In the genomic region with DNA sequence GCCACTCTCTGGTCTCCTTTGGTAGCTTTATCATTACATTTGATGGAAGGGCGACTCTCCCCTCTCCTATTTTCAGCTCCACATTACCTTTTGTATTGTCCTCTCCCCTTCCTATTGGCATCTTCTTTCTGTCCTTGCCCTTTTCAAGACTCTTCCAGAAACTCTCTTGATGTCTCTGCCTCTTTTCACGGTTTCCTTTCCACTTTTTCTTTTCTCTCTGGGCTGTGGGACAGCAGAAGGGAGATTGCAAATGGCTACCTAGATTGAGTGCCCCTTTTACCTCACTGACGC, we compare ENCODE assay signal across 8 cellular contexts. TPM values are rescaled to one million over a fixed set of nuclear protein-coding genes. Genes with fewer than 3 reads are reported as not detected.
DNase-seq lines count a peak whose midpoint lies in the region; ATAC-seq, FAIRE-seq and TF ChIP-seq lines count a peak whose summit lies in the region.

No MANE protein-coding gene starts in this region.

- no peak overlapping the region for H4K8ac ChIP-seq in H9 (replicated peaks; ENCODE audit: insufficient read length, low read depth, low read length)

- no peak overlapping the region for H4K5ac ChIP-seq in H9 (ENCODE audit: insufficient read length, low read depth, low read length)

- H4K20me1 ChIP-seq in H9 (ENCODE audit: control insufficient read depth, insufficient read depth, insufficient read length): no peaks in the 10 kb centered on the region
- H4K20me1 ChIP-seq in SU-DHL-6 (ENCODE audit: low read depth, low read length): no peaks in the 10 kb centered on the region
- no peaks in the 10 kb centered on the region for H4K20me1 ChIP-seq in hepatocyte (ENCODE audit: insufficient read depth, poor library complexity, severe bottlenecking)
- no peaks in the 10 kb centered on the region for H4K20me1 ChIP-seq in smooth muscle cell (ENCODE audit: low read depth)

- no peak overlapping the region for H2BK20ac ChIP-seq in H9 (ENCODE audit: low read depth, low read length, poor library complexity, severe bottlenecking)

- H3F3A ChIP-seq in SU-DHL-6 (ENCODE audit: insufficient read depth) (no peaks in the 10 kb centered on the region), smooth muscle cell (ENCODE audit: low read depth) (peaks cover 16% of the 10 kb centered on the region)

- H2AFZ ChIP-seq in H9 (ENCODE audit: low read length) (no peak overlapping the region), SU-DHL-6 (ENCODE audit: low read depth, low read length, severe bottlenecking) (peak overlapping the region; percentile 50), hepatocyte (peak overlapping the region; percentile 46), smooth muscle cell (ENCODE audit: low read depth) (peak overlapping the region; percentile 26)

- H2BK15ac ChIP-seq in H9 (ENCODE audit: low read depth, low read length): no peak overlapping the region

- no peak overlapping the region for H2BK12ac ChIP-seq in H9 (ENCODE audit: insufficient read length, low read depth, low read length)

- H3K27me3 ChIP-seq in H9 (ENCODE audit: insufficient read depth, low read length) (peaks cover 21% of the 10 kb centered on the region; the same call in 1 of the 2 replicates), SU-DHL-6 (ENCODE audit: low read length) (no peaks in the 10 kb centered on the region), hepatocyte (no peaks in the 10 kb centered on the region), smooth muscle cell (ENCODE audit: low read depth) (no peaks in the 10 kb centered on the region)

- H3K79me2 ChIP-seq in H9 (ENCODE audit: insufficient read depth, low read length) (no peaks in the 10 kb centered on the region), SU-DHL-6 (ENCODE audit: insufficient read depth, low read length) (no peaks in the 10 kb centered on the region), hepatocyte (peaks cover 4% of the 10 kb centered on the region), smooth muscle cell (ENCODE audit: low read depth) (no peaks in the 10 kb centered on the region)

- no peak overlapping the region for H3T11ph ChIP-seq in H9 (ENCODE audit: low read length)

- no peak overlapping the region for H3K56ac ChIP-seq in H9 (ENCODE audit: insufficient read length, low read depth, low read length)

- peak overlapping the region; percentile 54 for H3K18ac ChIP-seq in H9 (ENCODE audit: insufficient read length, low read depth, low read length)

- H3K23ac ChIP-seq in H9 (ENCODE audit: insufficient read length, low read depth, low read length): no peak overlapping the region

- H3K4me3 Mint-ChIP-seq in H9: peak overlapping the region; percentile 72 to 84

- H3K14ac ChIP-seq in H9 (ENCODE audit: insufficient read depth, low read length): peak overlapping the region; percentile 45; the same call in 1 of the 2 replicates

- ATAC-seq in GM21723 (IDR thresholded peaks at IDR 0.05; ENCODE audit: unreplicated experiment): no peak
- no peak for ATAC-seq in GM18511 (IDR thresholded peaks at IDR 0.05; ENCODE audit: unreplicated experiment)
- ATAC-seq in activated CD4-positive, CD25-positive, alpha-beta regulatory T cell treated with anti-CD3 and anti-CD28 coated beads, Interleukin-2, amount 50 U/mL, for 24 hours: no peak

- peaks cover 9% of the 10 kb centered on the region for H3K23me2 ChIP-seq in H9 (ENCODE audit: insufficient read length, low read depth, low read length, poor library complexity, severe bottlenecking)

- no peaks in the 10 kb centered on the region; a peak in 2 of 7 replicates for H3K36me3 Mint-ChIP-seq in H9 (ENCODE audit: insufficient read depth in 1 of 3, low read depth in 3 of 3)

- no peak overlapping the region for H3K9ac ChIP-seq in H9 (ENCODE audit: extremely low read depth, insufficient read length, low read length)
- H3K9ac ChIP-seq in SU-DHL-6 (ENCODE audit: low read length): peak overlapping the region; percentile 22; the same call in 1 of the 2 replicates
- H3K9ac ChIP-seq in smooth muscle cell (ENCODE audit: low read depth): no peak overlapping the region

- H3K27ac ChIP-seq in H9 (ENCODE audit: insufficient read length, low read depth, low read length) (no peak overlapping the region), SU-DHL-6 (ENCODE audit: low read depth, low read length) (no peak overlapping the region), hepatocyte (peak overlapping the region; percentile 55), smooth muscle cell (ENCODE audit: low read depth) (peak overlapping the region; percentile 1)

- no peaks in the 10 kb centered on the region for H3K79me1 ChIP-seq in H9 (ENCODE audit: insufficient read depth, low read depth, low read length, poor library complexity, severe bottlenecking)

- H4K91ac ChIP-seq in H9 (ENCODE audit: insufficient read length, low read depth, low read length): no peak overlapping the region

- WGBS in H9 (ENCODE audit: extremely low coverage, insufficient read length, low lambda C conversion rate): no CpG with 5 or more reads among the region's 3 CpGs
- 70% methylated on average over 3 of the region's 3 CpGs for WGBS in hepatocyte (ENCODE audit: low lambda C conversion rate, missing lambda C conversion rate)
- 57% methylated on average over 3 of the region's 3 CpGs for WGBS in smooth muscle cell (ENCODE audit: low lambda C conversion rate)

- no peaks in the 10 kb centered on the region; a peak in 1 of 5 replicates for H3K9me3 Mint-ChIP-seq in H9

- H2BK120ac ChIP-seq in H9 (ENCODE audit: low read depth, low read length, poor library complexity, severe bottlenecking): no peak overlapping the region

- H3K4me3 ChIP-seq in SU-DHL-6 (ENCODE audit: insufficient read depth, low read length, poor library complexity, severe bottlenecking) (peak overlapping the region; percentile 53), hepatocyte (no peak overlapping the region), smooth muscle cell (peak overlapping the region; percentile 84)

- no peaks in the 10 kb centered on the region for H3K36me3 ChIP-seq in SU-DHL-6 (ENCODE audit: low read length)
- no peaks in the 10 kb centered on the region for H3K36me3 ChIP-seq in hepatocyte (replicated peaks; ENCODE audit: insufficient read depth, low read depth)
- no peaks in the 10 kb centered on the region for H3K36me3 ChIP-seq in smooth muscle cell (ENCODE audit: low read depth)

- H3K4me2 ChIP-seq in H9 (ENCODE audit: insufficient read depth, insufficient read length, low read length): peak overlapping the region; percentile 27
- peak overlapping the region; percentile 62 for H3K4me2 ChIP-seq in SU-DHL-6 (ENCODE audit: low read depth, low read length, poor library complexity, severe bottlenecking)
- H3K4me2 ChIP-seq in hepatocyte: peak overlapping the region; percentile 100
- peak overlapping the region; percentile 99 for H3K4me2 ChIP-seq in smooth muscle cell

- no peak for DNase-seq in H9
- no peak for DNase-seq in hepatocyte (ENCODE audit: low spot score)
- no peak for DNase-seq in smooth muscle cell (lab: John Stamatoyannopoulos, UW; ENCODE audit: unreplicated experiment)
- no peak for DNase-seq in urothelium cell line (ENCODE audit: low spot score)

- no peaks in the 10 kb centered on the region for H3K9me2 ChIP-seq in SU-DHL-6 (replicated peaks; ENCODE audit: insufficient read depth, low read length)
- H3K9me2 ChIP-seq in hepatocyte (replicated peaks; ENCODE audit: insufficient read depth): no peaks in the 10 kb centered on the region

- peaks cover 72 to 76% of the 10 kb centered on the region in 2 experiments for H3K4me1 Mint-ChIP-seq in H9

- H3K9me3 ChIP-seq in H9 (ENCODE audit: control insufficient read depth, low read depth, low read length) (no peaks in the 10 kb centered on the region), SU-DHL-6 (ENCODE audit: insufficient read depth, low read length) (no peaks in the 10 kb centered on the region), hepatocyte (ENCODE audit: low read depth) (no peaks in the 10 kb centered on the region), smooth muscle cell (replicated peaks; ENCODE audit: low read depth) (no peaks in the 10 kb centered on the region)

- TF ChIP-seq CTCF in H9 (conservative IDR thresholded peaks at IDR 0.05): no peak
- TF ChIP-seq CTCF in SU-DHL-6 (IDR thresholded peaks at IDR 0.05; ENCODE audit: insufficient read depth, low read length, poor library complexity, severe bottlenecking): no peak
- TF ChIP-seq CTCF in hepatocyte (IDR thresholded peaks at IDR 0.05; ENCODE audit: poor library complexity): no peak
- TF ChIP-seq CTCF in smooth muscle cell (IDR thresholded peaks at IDR 0.05; ENCODE audit: borderline replicate concordance, insufficient read depth, poor library complexity, severe bottlenecking): no peak

- H3K27ac Mint-ChIP-seq in H9: peak overlapping the region; percentile 26 to 86 (median 47); a peak in 3 of 7 replicates

- no peak overlapping the region for H3K4ac ChIP-seq in H9 (ENCODE audit: low read depth, low read length)

- no peak overlapping the region for H2AK5ac ChIP-seq in H9 (ENCODE audit: insufficient read length, low read length)

- no peak overlapping the region for H2BK5ac ChIP-seq in H9 (ENCODE audit: insufficient read length, low read length)

- no peak for FAIRE-seq in urothelium cell line (lab: Jason Lieb, UNC)

- H3K27me3 Mint-ChIP-seq in H9 (ENCODE audit: low read depth): peaks cover 76% of the 10 kb centered on the region

- H3K4me1 ChIP-seq in H9 (ENCODE audit: insufficient read depth, low read length): peaks cover 7% of the 10 kb centered on the region; the same call in 1 of the 2 replicates
- H3K4me1 ChIP-seq in hepatocyte (ENCODE audit: insufficient read depth): peaks cover 39% of the 10 kb centered on the region
- H3K4me1 ChIP-seq in smooth muscle cell (ENCODE audit: low read depth): peaks cover 36% of the 10 kb centered on the region

RNA-seq across cellular contexts. Expression of a gene that starts 17.5 kb away (rescaled TPM):
- total RNA-seq in H9 (2021) (6.7 and 7.6 TPM in 2 replicates), hepatocyte (13.0 and 16.6 TPM in 2 replicates), smooth muscle cell (32.6 and 35.1 TPM in 2 replicates)
- polyA plus RNA-seq in hepatocyte (18.2 and 23.1 TPM in 2 replicates), smooth muscle cell (39.9 and 56.2 TPM in 2 replicates)

Comparison
In these comparisons a context has a peak if more than half of its experiments do, and no peak if none do; other contexts are left out.
1. H3K27ac ChIP-seq: peak in hepatocyte (single experiment) and smooth muscle cell (single experiment); none in H9 (single experiment) and SU-DHL-6 (single experiment).
2. H3K4me2 ChIP-seq: peak in every context shown above with its lines; median percentile 100 in hepatocyte; 99 in smooth muscle cell; 62 in SU-DHL-6; 27 in H9.